In the genomic region with DNA sequence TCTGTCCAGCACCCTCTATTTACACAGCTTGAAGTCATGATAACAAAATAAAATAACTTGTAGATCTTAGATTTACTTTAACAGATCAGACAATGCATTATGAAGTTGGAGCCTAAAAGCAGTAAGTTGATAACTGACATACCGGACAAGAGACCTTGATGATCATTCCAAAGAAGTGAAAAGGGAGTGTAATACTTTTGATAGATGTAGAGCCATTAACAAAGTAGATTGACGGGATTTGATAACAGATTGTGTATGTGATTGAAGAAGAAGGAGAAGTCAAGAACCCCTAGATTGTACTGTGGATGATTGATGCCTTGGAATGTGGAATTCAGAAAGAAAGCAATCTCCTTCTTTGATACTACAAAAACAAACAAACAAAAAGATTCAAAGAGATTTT, we compare ENCODE assay signal across 24 cellular contexts.
"Had no signal": no experiment of that assay in that cellular context is flagged by ENCODE, and none has a peak within 500 bp of the region (broad histone marks: within the 10 kb centered on the region; RNA-seq: fewer than 3 reads in every experiment).

No MANE protein-coding gene starts in this region.

- H3K36me3 Mint-ChIP-seq: natural killer cell treated with Interleukin-12 subunit alpha and Interleukin-12 subunit beta and Interleukin-15 and Interleukin-18, amount 100 ng/mL, for 72 hours; stimulated activated effector memory CD8-positive, alpha-beta T cell treated with anti-CD3 and anti-CD28 coated beads, Interleukin-12 subunit alpha, Interleukin-12 subunit beta, amount 100 ng/mL, for 72 hours had no signal

- H3K9me3 ChIP-seq: left ventricle myocardium inferior, lower lobe of right lung, prostate gland, right lobe of liver, testis, tibial nerve, upper lobe of right lung, vagina had no signal

- H3K27ac Mint-ChIP-seq: dendritic cell treated with granulocyte-macrophage colony-stimulating factor and Interleukin-4, amounts not matched to agents 40 ng/mL and 50 ng/mL, for 4 days; effector memory CD8-positive, alpha-beta T cell; natural killer cell treated with Interleukin-12 subunit alpha and Interleukin-12 subunit beta and Interleukin-15 and Interleukin-18, amount 100 ng/mL, for 72 hours; stimulated activated effector memory CD8-positive, alpha-beta T cell treated with anti-CD3 and anti-CD28 coated beads, Interleukin-12 subunit alpha, Interleukin-12 subunit beta, amount 100 ng/mL, for 72 hours; stimulated activated naive CD8-positive, alpha-beta T cell treated with anti-CD3 and anti-CD28 coated beads, Interleukin-15, Interleukin-2, amounts not matched to agents 100 ng/mL and 50 ng/mL, for 24 hours had no signal

- H3K4me1 ChIP-seq: left ventricle myocardium inferior, lower lobe of right lung, parathyroid adenoma, prostate gland, right lobe of liver, testis, upper lobe of right lung, vagina had no signal

- H3K4me1 Mint-ChIP-seq: stimulated activated effector memory CD8-positive, alpha-beta T cell treated with anti-CD3 and anti-CD28 coated beads, Interleukin-12 subunit alpha, Interleukin-12 subunit beta, amount 100 ng/mL, for 72 hours had no signal

- H3K4me3 ChIP-seq: hepatocyte, left ventricle myocardium inferior, lower lobe of right lung, prostate gland, right lobe of liver, testis, tibial nerve, upper lobe of right lung, vagina had no signal

- H3K4me3 Mint-ChIP-seq: dendritic cell treated with granulocyte-macrophage colony-stimulating factor and Interleukin-4, amounts not matched to agents 40 ng/mL and 50 ng/mL, for 4 days; effector memory CD8-positive, alpha-beta T cell; natural killer cell treated with Interleukin-12 subunit alpha and Interleukin-12 subunit beta and Interleukin-15 and Interleukin-18, amount 100 ng/mL, for 72 hours; stimulated activated effector memory CD8-positive, alpha-beta T cell treated with anti-CD3 and anti-CD28 coated beads, Interleukin-12 subunit alpha, Interleukin-12 subunit beta, amount 100 ng/mL, for 72 hours; stimulated activated naive CD8-positive, alpha-beta T cell treated with anti-CD3 and anti-CD28 coated beads, Interleukin-15, Interleukin-2, amounts not matched to agents 100 ng/mL and 50 ng/mL, for 24 hours had no signal

- DNase-seq: effector memory CD8-positive, alpha-beta T cell; erythroblast; head of caudate nucleus; kidney; left cardiac atrium; left ventricle myocardium inferior; lower lobe of right lung; midbrain; occipital lobe; right lobe of liver; stimulated activated CD4-positive, alpha-beta T cell treated with anti-CD3 and anti-CD28 coated beads, Interleukin-4, amount 100 ng/mL, for 1 hour; stimulated activated CD8-positive, alpha-beta memory T cell treated with anti-CD3 and anti-CD28 coated beads, Interleukin-4, amount 100 ng/mL, for 48 hours; testis; upper lobe of right lung had no signal

- H3K36me3 ChIP-seq: left ventricle myocardium inferior, lower lobe of right lung, prostate gland, right lobe of liver, tibial nerve, upper lobe of right lung, vagina had no signal

- H3K9me3 Mint-ChIP-seq: dendritic cell treated with granulocyte-macrophage colony-stimulating factor and Interleukin-4, amounts not matched to agents 40 ng/mL and 50 ng/mL, for 4 days had no signal

- H3K27me3 ChIP-seq: foreskin keratinocyte, hepatocyte, right lobe of liver, testis, tibial nerve, upper lobe of right lung, vagina had no signal

- FAIRE-seq: kidney had no signal

- H2AFZ ChIP-seq: hepatocyte, parathyroid adenoma had no signal

- H3K27ac ChIP-seq: foreskin keratinocyte, hepatocyte, left ventricle myocardium inferior, lower lobe of right lung, parathyroid adenoma, prostate gland, right lobe of liver, testis, tibial nerve, upper lobe of right lung, vagina had no signal

- H3K4me2 ChIP-seq: hepatocyte had no signal

- H3K79me2 ChIP-seq: hepatocyte, parathyroid adenoma had no signal

- ATAC-seq: effector memory CD8-positive, alpha-beta T cell; left cardiac atrium; lower lobe of right lung; natural killer cell treated with Interleukin-12 subunit alpha and Interleukin-12 subunit beta and Interleukin-15 and Interleukin-18, amount 100 ng/mL, for 72 hours; right lobe of liver; stimulated activated effector memory CD8-positive, alpha-beta T cell treated with anti-CD3 and anti-CD28 coated beads, Interleukin-12 subunit alpha, Interleukin-12 subunit beta, amount 100 ng/mL, for 72 hours; upper lobe of right lung had no signal

- H3K27me3 Mint-ChIP-seq: dendritic cell treated with granulocyte-macrophage colony-stimulating factor and Interleukin-4, amounts not matched to agents 40 ng/mL and 50 ng/mL, for 4 days; effector memory CD8-positive, alpha-beta T cell; natural killer cell treated with Interleukin-12 subunit alpha and Interleukin-12 subunit beta and Interleukin-15 and Interleukin-18, amount 100 ng/mL, for 72 hours; stimulated activated naive CD8-positive, alpha-beta T cell treated with anti-CD3 and anti-CD28 coated beads, Interleukin-15, Interleukin-2, amounts not matched to agents 100 ng/mL and 50 ng/mL, for 24 hours had no signal
